In the genomic region with DNA sequence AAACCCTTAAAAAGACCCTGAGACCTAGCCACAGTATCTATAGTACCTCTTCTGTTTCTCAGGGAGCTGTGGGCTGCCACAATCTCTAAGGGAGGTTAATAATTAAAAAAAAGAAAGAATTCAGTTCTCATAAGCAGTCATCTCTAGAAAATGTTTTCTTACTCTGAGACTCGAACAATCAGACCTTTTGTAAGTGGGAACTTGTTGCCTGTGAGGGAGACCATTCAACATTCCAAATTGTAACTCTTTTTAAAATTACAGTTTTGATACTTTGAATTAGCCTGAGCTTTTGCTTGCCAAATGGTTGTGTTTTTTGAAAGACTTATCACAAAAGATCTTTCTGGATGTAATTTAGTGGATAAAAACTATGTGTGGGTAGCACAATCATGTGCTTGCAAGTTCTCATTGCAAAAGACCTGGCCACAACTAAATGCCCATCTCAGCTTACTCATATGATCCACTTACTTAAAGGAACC, we compare ENCODE assay signal across 9 cellular contexts. TPM values are rescaled to one million over a fixed set of nuclear protein-coding genes. Genes with fewer than 3 reads are reported as not detected.
A peak's percentile ranks its signal among the peaks of the same experiment; 100 is the strongest.
DNase-seq lines count a peak whose midpoint lies in the region; ATAC-seq and TF ChIP-seq lines count a peak whose summit lies in the region.
"Had no signal": no experiment of that assay in that cellular context is flagged by ENCODE, and none has a peak within 500 bp of the region (broad histone marks: within the 10 kb centered on the region; RNA-seq: fewer than 3 reads in every experiment).

No MANE protein-coding gene starts in this region.

- H3K27ac Mint-ChIP-seq in Caco-2 (ENCODE audit: unreplicated experiment): no peak overlapping the region

- BruUV-seq in Caco-2 (replicated peaks; lab: Mats Ljungman, UMichigan): no TSS peak

- ATAC-seq in GM19025 (IDR thresholded peaks at IDR 0.05; ENCODE audit: low read depth, unreplicated experiment) (peak; percentile 63), HG02885 (IDR thresholded peaks at IDR 0.05; ENCODE audit: poor library complexity, unreplicated experiment) (peak; percentile 40)

- no peaks in the 10 kb centered on the region for H4K20me1 ChIP-seq in smooth muscle cell (ENCODE audit: low read depth)

- no peak overlapping the region for H3K4me3 ChIP-seq in astrocyte of the spinal cord (ENCODE audit: low read depth, low read length)
- H3K4me3 ChIP-seq in smooth muscle cell: no peak overlapping the region
- H3K4me3 ChIP-seq in Caco-2 (ENCODE audit: low read depth, low read length): no peak overlapping the region
- H3K4me3 ChIP-seq in tibial nerve: no peak overlapping the region

- H2AFZ ChIP-seq in smooth muscle cell (ENCODE audit: low read depth): peak overlapping the region; percentile 29

- H3K4me1 ChIP-seq in smooth muscle cell (ENCODE audit: low read depth) (peaks cover 24% of the 10 kb centered on the region), Caco-2 (peaks cover 5% of the 10 kb centered on the region), tibial nerve (peaks cover 0 to 54% (median 0%) of the 10 kb centered on the region in 4 donors)

- WGBS in smooth muscle cell (ENCODE audit: low lambda C conversion rate): 44% methylated on average over 1 of the region's 1 CpG
- WGBS in tibial nerve, 2 donors: 26 to 35% methylated on average over 1 of the region's 1 CpG

- H3K4me1 Mint-ChIP-seq in Caco-2 (ENCODE audit: low read depth, unreplicated experiment): peaks cover 5% of the 10 kb centered on the region

- H3K9me3 ChIP-seq in smooth muscle cell (replicated peaks; ENCODE audit: low read depth) (no peaks in the 10 kb centered on the region), Caco-2 (no peaks in the 10 kb centered on the region), tibial nerve (no peaks in the 10 kb centered on the region)

- H3K27me3 ChIP-seq in smooth muscle cell (ENCODE audit: low read depth) (no peaks in the 10 kb centered on the region), Caco-2 (replicated peaks; ENCODE audit: control insufficient read depth, insufficient read depth, low read length) (no peaks in the 10 kb centered on the region), tibial nerve (no peaks in the 10 kb centered on the region)

- intact Hi-C loops in Caco-2 (cut with micrococcal nuclease; ENCODE audit: unreplicated experiment): loop anchor here (5.0 kb wide), 1 partner anchor 42 kb away; no protein-coding TSS in a partner anchor

- peaks cover 5% of the 10 kb centered on the region for H3K36me3 Mint-ChIP-seq in Caco-2 (ENCODE audit: insufficient read depth, unreplicated experiment)

- H3K36me3 ChIP-seq in smooth muscle cell (ENCODE audit: low read depth): no peaks in the 10 kb centered on the region
- no peaks in the 10 kb centered on the region; the same call in none of the 2 replicates for H3K36me3 ChIP-seq in Caco-2 (ENCODE audit: control insufficient read depth, insufficient read depth, low read length)
- no peaks in the 10 kb centered on the region for H3K36me3 ChIP-seq in tibial nerve

- TF ChIP-seq CTCF in astrocyte of the spinal cord (IDR thresholded peaks at IDR 0.05; ENCODE audit: low read depth, low read length) (no peak), smooth muscle cell (IDR thresholded peaks at IDR 0.05; ENCODE audit: borderline replicate concordance, insufficient read depth, poor library complexity, severe bottlenecking) (no peak), Caco-2 (IDR thresholded peaks at IDR 0.05; ENCODE audit: insufficient read depth in 1 of 2, low read depth in 1 of 2, low read length in 1 of 2, severe bottlenecking in 1 of 2, unreplicated experiment in 1 of 2) (no peak), tibial nerve (IDR thresholded peaks at IDR 0.05) (no peak)

- peak; percentile 78 for DNase-seq in astrocyte of the spinal cord (ENCODE audit: low read depth, low spot score)
- DNase-seq in smooth muscle cell (lab: John Stamatoyannopoulos, UW; ENCODE audit: unreplicated experiment): no peak
- DNase-seq in T-helper 9 cell: no peak
- no peak for DNase-seq in middle frontal gyrus (ENCODE audit: extremely low spot score, low spot score)
- DNase-seq in Caco-2: no peak
- DNase-seq in tibial nerve (ENCODE audit: low spot score in 2 of 2): no peak
- DNase-seq: NCI-H748 treated with DMSO at 0.1 percent for 48 hours had no signal

- H3K27ac ChIP-seq in smooth muscle cell (ENCODE audit: low read depth): peak overlapping the region; percentile 92
- peak overlapping the region in 2 of 4 donors; percentile 53 to 71 for H3K27ac ChIP-seq in tibial nerve

- POLR2A ChIA-PET in Caco-2 (lab: Charles Lee): no interaction called here

- H3K9ac ChIP-seq in smooth muscle cell (ENCODE audit: low read depth): no peak overlapping the region

- H3K4me3 Mint-ChIP-seq in Caco-2 (ENCODE audit: unreplicated experiment): no peak overlapping the region

- no peaks in the 10 kb centered on the region for H3K27me3 Mint-ChIP-seq in Caco-2 (ENCODE audit: insufficient read depth, unreplicated experiment)

- H3K79me2 ChIP-seq in smooth muscle cell (ENCODE audit: low read depth): no peaks in the 10 kb centered on the region

- in situ Hi-C loops in astrocyte of the spinal cord (cut with HindIII; ENCODE audit: low sequenced_read_pairs): no loop called here

- peaks cover 11% of the 10 kb centered on the region for H3K9me3 Mint-ChIP-seq in Caco-2 (ENCODE audit: unreplicated experiment)

- TF ChIP-seq POLR2A in tibial nerve (IDR thresholded peaks at IDR 0.05): no peak

- peaks cover 49% of the 10 kb centered on the region for H3F3A ChIP-seq in smooth muscle cell (ENCODE audit: low read depth)

- peak in 1 of 2 donors; percentile 50 for TF ChIP-seq EP300 in tibial nerve (IDR thresholded peaks at IDR 0.05)

- CTCF ChIA-PET in Caco-2 (lab: Charles Lee): interaction anchor here (0.6 kb wide), 1 partner anchor 539 kb away, joined by 3 read pairs; no protein-coding TSS in a partner anchor

- peak overlapping the region; percentile 6 for H3K4me2 ChIP-seq in smooth muscle cell

RNA-seq across cellular contexts. Expression of gene IL1R2, which starts 33.3 kb away (rescaled TPM):
- 0.90 and 4.2 TPM in 2 replicates for total RNA-seq in smooth muscle cell
- polyA plus RNA-seq in smooth muscle cell: 0.42 and 0.78 TPM in 2 replicates
- 10.1 and 15.5 TPM in 2 replicates for total RNA-seq in Caco-2 (2022)
- total RNA-seq in tibial nerve: 10 to 100 TPM in 1 of 4 donors, 1 to 10 TPM in 3; 3.6 to 17.7 (median 7.5) TPM
